8 cellular contexts compared by ENCODE assay signal in genomic region chr18:57434536-57435494, GRCh38. TPM values are rescaled to one million over a fixed set of nuclear protein-coding genes. Genes with fewer than 3 reads are reported as not detected.
A peak's percentile ranks its signal among the peaks of the same experiment; 100 is the strongest.
DNase-seq lines count a peak whose midpoint lies in the region; ATAC-seq and TF ChIP-seq lines count a peak whose summit lies in the region.

ONECUT2 (plus strand) TSS chr18:57435374; CDS start chr18:57435717, 343 bp downstream.

- no peak for TF ChIP-seq CTCF in gastroesophageal sphincter (IDR thresholded peaks at IDR 0.05)

- H4K91ac ChIP-seq in neuronal stem cell (ENCODE audit: low read depth, low read length, poor library complexity) = no peak within 1 kb of the TSS

- H3K27ac ChIP-seq in SJCRH30 = no peak within 1 kb of the TSS
- no peak within 1 kb of the TSS for H3K27ac ChIP-seq in gastroesophageal sphincter
- H3K27ac ChIP-seq in neuronal stem cell (replicated peaks; ENCODE audit: low read length) = no peak within 1 kb of the TSS

- H2BK15ac ChIP-seq in neuronal stem cell (ENCODE audit: low read length) = no peak within 1 kb of the TSS

- peaks cover 79% of the 10 kb centered on the region for H3K27me3 ChIP-seq in MG63
- no peaks in the 10 kb centered on the region for H3K27me3 ChIP-seq in SJCRH30
- H3K27me3 ChIP-seq in gastroesophageal sphincter = peaks cover 100% of the 10 kb centered on the region
- peaks cover 42 to 89% (median 88%) of the 10 kb centered on the region in 3 experiments for H3K27me3 ChIP-seq in neuronal stem cell (ENCODE audit: control insufficient read depth in 3 of 3, insufficient read depth in 3 of 3, low read depth in 1 of 3, low read length in 3 of 3)

- no peak within 1 kb of the TSS for H2BK12ac ChIP-seq in neuronal stem cell (ENCODE audit: low read length)

- CTCF ChIA-PET in activated naive CD4-positive, alpha-beta T cell treated with anti-CD3 and anti-CD28 coated beads, Interleukin-2, amount 10 ng/mL, durations not matched to agents 7 days and 5 days (lab: Charles Lee) = interaction anchor here (1.1 kb wide), 1 partner anchor 127 kb away, joined by 4 read pairs; no protein-coding TSS in a partner anchor

- DNase-seq in AG20443 (ENCODE audit: low spot score) (peak; percentile 99), MG63 (peak; percentile 95), SJCRH30 (peak; percentile 89 to 90), neuronal stem cell (ENCODE audit: low spot score) (peak; percentile 94), superior temporal gyrus (ENCODE audit: extremely low spot score) (peak; percentile 66)
- DNase-seq in activated naive CD4-positive, alpha-beta T cell treated with anti-CD3 and anti-CD28 coated beads, Interleukin-2, amount 10 ng/mL, durations not matched to agents 7 days and 5 days = peak; percentile 65

- H3K4me3 ChIP-seq in MG63 = peak within 1 kb of the TSS; percentile 46
- peak within 1 kb of the TSS; percentile 70 for H3K4me3 ChIP-seq in SJCRH30
- H3K4me3 ChIP-seq in gastroesophageal sphincter = peak within 1 kb of the TSS; percentile 33 to 55
- peak within 1 kb of the TSS; percentile 65 to 78 for H3K4me3 ChIP-seq in neuronal stem cell (ENCODE audit: low read length in 2 of 2)

- peaks cover 27% of the 10 kb centered on the region for H3K4me1 Mint-ChIP-seq in activated naive CD4-positive, alpha-beta T cell treated with anti-CD3 and anti-CD28 coated beads, Interleukin-2, amount 10 ng/mL, durations not matched to agents 7 days and 5 days

- no peak for TF ChIP-seq EP300 in gastroesophageal sphincter (IDR thresholded peaks at IDR 0.05)

- H2AK5ac ChIP-seq in neuronal stem cell (ENCODE audit: low read depth, low read length) = peak within 1 kb of the TSS; percentile 14

- ATAC-seq in GM21515 (IDR thresholded peaks at IDR 0.05; ENCODE audit: unreplicated experiment) (peak; percentile 78), gastroesophageal sphincter (peak; percentile 93)

- H3K4me1 ChIP-seq in SJCRH30 = no peaks in the 10 kb centered on the region
- peaks cover 2 to 73% (median 46%) of the 10 kb centered on the region in 3 donors for H3K4me1 ChIP-seq in gastroesophageal sphincter
- peaks cover 26% of the 10 kb centered on the region in 2 donors for H3K4me1 ChIP-seq in neuronal stem cell (ENCODE audit: control insufficient read depth in 2 of 2, insufficient read depth in 1 of 2, low read depth in 1 of 2, low read length in 2 of 2)

- peaks cover 96% of the 10 kb centered on the region for H3K27me3 Mint-ChIP-seq in activated naive CD4-positive, alpha-beta T cell treated with anti-CD3 and anti-CD28 coated beads, Interleukin-2, amount 10 ng/mL, durations not matched to agents 7 days and 5 days

- H3K14ac ChIP-seq in neuronal stem cell (ENCODE audit: low read length) = no peak within 1 kb of the TSS

- no peak for TF ChIP-seq POLR2A in gastroesophageal sphincter (IDR thresholded peaks at IDR 0.05)

- H3K4ac ChIP-seq in neuronal stem cell (ENCODE audit: low read length) = no peak within 1 kb of the TSS

- H3K4me2 ChIP-seq in neuronal stem cell (ENCODE audit: insufficient read depth, low read length, poor library complexity, severe bottlenecking) = peak within 1 kb of the TSS; percentile 93

- H3K36me3 ChIP-seq in MG63 (no peaks in the 10 kb centered on the region), SJCRH30 (no peaks in the 10 kb centered on the region), gastroesophageal sphincter (no peaks in the 10 kb centered on the region), neuronal stem cell (replicated peaks in 1 of 2; ENCODE audit: control insufficient read depth in 2 of 2, insufficient read depth in 2 of 2, low read length in 2 of 2) (no peaks in the 10 kb centered on the region)

- H3K36me3 Mint-ChIP-seq in activated naive CD4-positive, alpha-beta T cell treated with anti-CD3 and anti-CD28 coated beads, Interleukin-2, amount 10 ng/mL, durations not matched to agents 7 days and 5 days = peaks cover 12% of the 10 kb centered on the region

- H4K8ac ChIP-seq in neuronal stem cell (ENCODE audit: low read depth, low read length) = peak within 1 kb of the TSS; percentile 25

- H2BK5ac ChIP-seq in neuronal stem cell (ENCODE audit: low read length) = peak within 1 kb of the TSS; percentile 40

- peak within 1 kb of the TSS; percentile 44 for H3K4me3 Mint-ChIP-seq in activated naive CD4-positive, alpha-beta T cell treated with anti-CD3 and anti-CD28 coated beads, Interleukin-2, amount 10 ng/mL, durations not matched to agents 7 days and 5 days

- no peaks in the 10 kb centered on the region for H3K79me1 ChIP-seq in neuronal stem cell (ENCODE audit: low read depth, low read length)

- peak within 1 kb of the TSS; percentile 71 for H3K27ac Mint-ChIP-seq in activated naive CD4-positive, alpha-beta T cell treated with anti-CD3 and anti-CD28 coated beads, Interleukin-2, amount 10 ng/mL, durations not matched to agents 7 days and 5 days

- no peaks in the 10 kb centered on the region; the same call in 1 of the 2 replicates for H3K9me3 ChIP-seq in MG63
- H3K9me3 ChIP-seq in SJCRH30 (replicated peaks) = no peaks in the 10 kb centered on the region
- no peaks in the 10 kb centered on the region for H3K9me3 ChIP-seq in gastroesophageal sphincter
- H3K9me3 ChIP-seq in neuronal stem cell (replicated peaks in 1 of 2; ENCODE audit: control insufficient read depth in 2 of 2, insufficient read depth in 1 of 2, low read depth in 1 of 2, low read length in 2 of 2) = no peaks in the 10 kb centered on the region

- H2AFZ ChIP-seq in neuronal stem cell (ENCODE audit: low read length) = peak within 1 kb of the TSS; percentile 86

- WGBS in gastroesophageal sphincter (ENCODE audit: low coverage in 1 of 2), 2 donors = 0 to 4% methylated on average over 1 to 10 of the region's 69 CpGs
- WGBS in neuronal stem cell (ENCODE audit: extremely low coverage in 2 of 2, insufficient read length in 2 of 2, insufficient replicate concordance in 1 of 2), 2 donors = no CpG with 5 or more reads among the region's 69 CpGs

- peak within 1 kb of the TSS; percentile 71 for H3K18ac ChIP-seq in neuronal stem cell (ENCODE audit: low read length)

- peak within 1 kb of the TSS; percentile 54 for H3K9ac ChIP-seq in neuronal stem cell (ENCODE audit: low read depth, low read length, poor library complexity)

- H3K9me3 Mint-ChIP-seq in activated naive CD4-positive, alpha-beta T cell treated with anti-CD3 and anti-CD28 coated beads, Interleukin-2, amount 10 ng/mL, durations not matched to agents 7 days and 5 days = no peaks in the 10 kb centered on the region

- peak within 1 kb of the TSS; percentile 99 for H3K23ac ChIP-seq in neuronal stem cell (ENCODE audit: low read depth, low read length, poor library complexity)

- no peak within 1 kb of the TSS for H2BK120ac ChIP-seq in neuronal stem cell (ENCODE audit: low read depth, low read length)

RNA-seq across cellular contexts. Expression of gene ONECUT2, which starts in this region (rescaled TPM):
- 0.02 TPM in 1 of 2 replicates, not detected in the other for total RNA-seq in MG63 (2014; rRNA removed; shearing (Covaris generic); ENCODE audit: low replicate concordance)
- 1.9 and 2.2 TPM in 2 replicates for total RNA-seq in SJCRH30 (2014; rRNA removed; shearing (Covaris generic))
- total RNA-seq in gastroesophageal sphincter = under 1 TPM; under 0.01 to 0.23 (median 0.06) TPM
- polyA plus RNA-seq in neuronal stem cell (2013, experiment 1 of 2) = 0.31 TPM
- 0.33 TPM for polyA plus RNA-seq in neuronal stem cell (2013, experiment 2 of 2)

Comparison
In these comparisons a context has a peak if more than half of its experiments do, and no peak if none do; other contexts are left out.
1. Peak in DNase-seq and H3K4me3 ChIP-seq in MG63; RNA of the gene not detected or under 1 TPM.
2. Peak in ATAC-seq and H3K4me3 ChIP-seq in gastroesophageal sphincter; RNA of the gene not detected or under 1 TPM.